8 cellular contexts compared by ENCODE assay signal in genomic region chr1:34865981-34866761, GRCh38. TPM values are rescaled to one million over a fixed set of nuclear protein-coding genes. Genes with fewer than 3 reads are reported as not detected.
DNase-seq lines count a peak whose midpoint lies in the region; ATAC-seq and TF ChIP-seq lines count a peak whose summit lies in the region.

No MANE protein-coding gene starts in this region.

- no peaks in the 10 kb centered on the region for H3K9me3 Mint-ChIP-seq in activated T-cell treated with anti-CD3 and anti-CD28 coated beads, Interleukin-2, amount 50 U/mL, for 4 hours

- H3K27me3 Mint-ChIP-seq in activated T-cell treated with anti-CD3 and anti-CD28 coated beads, Interleukin-2, amount 50 U/mL, for 4 hours (ENCODE audit: low read depth), result peaks cover 3% of the 10 kb centered on the region

- H3K9ac ChIP-seq in OCI-LY3 (ENCODE audit: low read length), result peak overlapping the region; percentile 89

- peaks cover 42% of the 10 kb centered on the region for H3K4me1 Mint-ChIP-seq in activated T-cell treated with anti-CD3 and anti-CD28 coated beads, Interleukin-2, amount 50 U/mL, for 4 hours (ENCODE audit: low read depth)

- H3K9me3 ChIP-seq in OCI-LY3 (ENCODE audit: insufficient read depth, low read length) (no peaks in the 10 kb centered on the region), esophagus muscularis mucosa (no peaks in the 10 kb centered on the region)

- DNase-seq in NCI-H82 (lab: John Stamatoyannopoulos, UW) (peak; percentile 32), NCI-H82 treated with DMSO at 0.1 percent for 48 hours (lab: John Stamatoyannopoulos, UW; ENCODE audit: unreplicated experiment) (no peak), esophagus muscularis mucosa (ENCODE audit: extremely low spot score) (peak; percentile 98), myocyte (ENCODE audit: low read depth) (peak; percentile 69)
- DNase-seq in activated T-cell treated with anti-CD3 and anti-CD28 coated beads, Interleukin-2, amount 50 U/mL, for 4 hours, result peak; percentile 96
- DNase-seq in stimulated activated CD8-positive, alpha-beta memory T cell treated with anti-CD3 and anti-CD28 coated beads, Interleukin-7, amount 100 ng/mL, for 24 hours (ENCODE audit: low read depth), result peak; percentile 91

- ATAC-seq in HG03196 (IDR thresholded peaks at IDR 0.05; ENCODE audit: unreplicated experiment), result peak; percentile 50
- peak; percentile 87 to 88 for ATAC-seq in activated T-cell treated with anti-CD3 and anti-CD28 coated beads, Interleukin-2, amount 50 U/mL, for 4 hours

- no peaks in the 10 kb centered on the region for H4K20me1 ChIP-seq in OCI-LY3 (ENCODE audit: insufficient read depth, low read length)

- TF ChIP-seq EP300 in esophagus muscularis mucosa (IDR thresholded peaks at IDR 0.05), result no peak

- peak; percentile 77 for TF ChIP-seq CTCF in OCI-LY3 (IDR thresholded peaks at IDR 0.05; ENCODE audit: low read depth, low read length)
- peak; percentile 81 to 96 (median 95) for TF ChIP-seq CTCF in esophagus muscularis mucosa (IDR thresholded peaks at IDR 0.05)

- no peaks in the 10 kb centered on the region for H3K36me3 Mint-ChIP-seq in activated T-cell treated with anti-CD3 and anti-CD28 coated beads, Interleukin-2, amount 50 U/mL, for 4 hours (ENCODE audit: insufficient read depth)

- WGBS in esophagus muscularis mucosa, result 2% methylated on average over 12 of the region's 81 CpGs

- H3K27ac ChIP-seq in OCI-LY3 (ENCODE audit: low read length) (peak overlapping the region; percentile 59), esophagus muscularis mucosa (replicated peaks in 1 of 4) (peak overlapping the region; percentile 86 to 89 (median 86))

- H3K36me3 ChIP-seq in OCI-LY3 (replicated peaks; ENCODE audit: low read depth, low read length), result no peaks in the 10 kb centered on the region
- H3K36me3 ChIP-seq in esophagus muscularis mucosa, result no peaks in the 10 kb centered on the region

- H3K4me1 ChIP-seq in OCI-LY3 (ENCODE audit: low read length) (peaks cover 10% of the 10 kb centered on the region; the same call in 1 of the 2 replicates), esophagus muscularis mucosa (peaks cover 13 to 21% (median 18%) of the 10 kb centered on the region in 4 donors)

- peak overlapping the region; percentile 74 for H2AFZ ChIP-seq in OCI-LY3 (ENCODE audit: low read depth, low read length)

- H3K4me3 ChIP-seq in OCI-LY3 (ENCODE audit: low read length) (peak overlapping the region; percentile 94), esophagus muscularis mucosa (peak overlapping the region; percentile 75 to 83 (median 79))

- peak overlapping the region; percentile 82 for H3K4me2 ChIP-seq in OCI-LY3 (ENCODE audit: low read length)

- no peaks in the 10 kb centered on the region for H3K79me2 ChIP-seq in OCI-LY3 (ENCODE audit: low read length)

- H3K4me3 Mint-ChIP-seq in activated T-cell treated with anti-CD3 and anti-CD28 coated beads, Interleukin-2, amount 50 U/mL, for 4 hours, result peak overlapping the region; percentile 82

- H3K27me3 ChIP-seq in OCI-LY3 (ENCODE audit: low read depth, low read length) (no peaks in the 10 kb centered on the region), esophagus muscularis mucosa (no peaks in the 10 kb centered on the region)

- intact Hi-C loops in esophagus muscularis mucosa (cut with DNase I), result loop anchor here (5.0 kb wide), 1 partner anchor 79 kb away; no protein-coding TSS in a partner anchor

- TF ChIP-seq POLR2A in esophagus muscularis mucosa (IDR thresholded peaks at IDR 0.05; ENCODE audit: low read depth), result no peak

RNA-seq across cellular contexts. Expression of gene SMIM12, which starts 6.6 kb away (rescaled TPM):
- total RNA-seq in activated T-cell treated with anti-CD3 and anti-CD28 coated beads, Interleukin-2, amount 50 U/mL, for 4 hours, result 10 to 100 TPM; 73.8 to 75.7 (median 73.8) TPM
- total RNA-seq in esophagus muscularis mucosa, result 10 to 100 TPM; 29.5 to 45.4 (median 39.0) TPM
- 17.6 and 23.8 TPM in 2 replicates for total RNA-seq in myocyte
- polyA plus RNA-seq in myocyte (2012), result 44.6 TPM
